28 cellular contexts compared by ENCODE assay signal in genomic region chr18:75100832-75101630, GRCh38.
"Had no signal": no experiment of that assay in that cellular context is flagged by ENCODE, and none has a peak within 500 bp of the region (broad histone marks: within the 10 kb centered on the region; RNA-seq: fewer than 3 reads in every experiment).

No MANE protein-coding gene starts in this region.

- H3K27ac Mint-ChIP-seq: activated B cell treated with CpG ODN at 0.5 μM for 24 hours; activated CD4-positive, alpha-beta T cell treated with anti-CD3 and anti-CD28 coated beads, Interleukin-2, amount 10 ng/mL, durations not matched to agents 24 days and 14 days; activated naive CD4-positive, alpha-beta T cell treated with anti-CD3 and anti-CD28 coated beads, Interleukin-2, amount 50 U/mL, for 72 hours; activated naive CD8-positive, alpha-beta T cell treated with anti-CD3 and anti-CD28 coated beads, Interleukin-2, amount 50 U/mL, for 24 hours; brain; T-cell had no signal

- H3K9me3 Mint-ChIP-seq: central memory CD8-positive, alpha-beta T cell had no signal

- H3K4me3 ChIP-seq: SK-N-MC had no signal

- ATAC-seq: activated naive CD4-positive, alpha-beta T cell treated with anti-CD3 and anti-CD28 coated beads, Interleukin-2, amount 50 U/mL, for 72 hours; activated naive CD8-positive, alpha-beta T cell treated with anti-CD3 and anti-CD28 coated beads, Interleukin-2, amount 50 U/mL, for 24 hours; Panc1; Right ventricle myocardium inferior; T-cell had no signal

- H3K4me3 Mint-ChIP-seq: activated B cell treated with CpG ODN at 0.5 μM for 24 hours; activated CD4-positive, alpha-beta T cell treated with anti-CD3 and anti-CD28 coated beads, Interleukin-2, amount 10 ng/mL, durations not matched to agents 24 days and 14 days; activated naive CD8-positive, alpha-beta T cell treated with anti-CD3 and anti-CD28 coated beads, Interleukin-2, amount 50 U/mL, for 24 hours; brain; central memory CD8-positive, alpha-beta T cell; T-cell had no signal

- H3K36me3 Mint-ChIP-seq: brain had no signal

- H3K9ac ChIP-seq: KMS-11 had no signal

- DNase-seq: activated B cell treated with CpG ODN at 0.5 μM for 24 hours; activated CD4-positive, alpha-beta T cell treated with anti-CD3 and anti-CD28 coated beads for 1 hour; activated CD4-positive, alpha-beta T cell treated with anti-CD3 and anti-CD28 coated beads, Interleukin-2, amount 10 ng/mL, durations not matched to agents 24 days and 14 days; activated CD4-positive, alpha-beta T cell treated with anti-CD3 and anti-CD28 coated beads, Interleukin-2, amount 50 U/mL, for 48 hours; activated naive CD4-positive, alpha-beta T cell treated with Interleukin-2 at 50 U/mL for 16 hours; activated naive CD8-positive, alpha-beta T cell treated with anti-CD3 and anti-CD28 coated beads, Interleukin-2, amount 50 U/mL, for 24 hours; activated T-cell treated with anti-CD3 and anti-CD28 coated beads, Interleukin-2, amount 50 U/mL, for 1 hour; amniotic stem cell; NCI-H1092; NCI-H1417; NCI-H2029; NCI-H2107; NCI-H2171 treated with DMSO at 0.1 percent for 48 hours; NCI-H226; NCI-H526; NCI-H774; OCI-M1; RPMI8226; T-cell; T-helper 2 cell; T1000 had no signal

- H3K27me3 Mint-ChIP-seq: activated CD4-positive, alpha-beta T cell treated with anti-CD3 and anti-CD28 coated beads, Interleukin-2, amount 10 ng/mL, durations not matched to agents 24 days and 14 days; central memory CD8-positive, alpha-beta T cell had no signal

- H3K4me1 Mint-ChIP-seq: activated B cell treated with CpG ODN at 0.5 μM for 24 hours; activated CD4-positive, alpha-beta T cell treated with anti-CD3 and anti-CD28 coated beads, Interleukin-2, amount 10 ng/mL, durations not matched to agents 24 days and 14 days; activated naive CD8-positive, alpha-beta T cell treated with anti-CD3 and anti-CD28 coated beads, Interleukin-2, amount 50 U/mL, for 24 hours; central memory CD8-positive, alpha-beta T cell; T-cell had no signal
